8 cellular contexts compared by ENCODE assay signal in genomic region chr1:155321577-155322497, GRCh38. TPM values are rescaled to one million over a fixed set of nuclear protein-coding genes. Genes with fewer than 3 reads are reported as not detected.
DNase-seq lines count a peak whose midpoint lies in the region; ATAC-seq and TF ChIP-seq lines count a peak whose summit lies in the region.

No MANE protein-coding gene starts in this region.

- H3K27me3 ChIP-seq in adrenal gland (no peaks in the 10 kb centered on the region), layer of hippocampus (ENCODE audit: control insufficient read depth, insufficient read depth, low read length) (no peaks in the 10 kb centered on the region), thoracic aorta (replicated peaks; ENCODE audit: insufficient read depth) (no peaks in the 10 kb centered on the region)

- no peak for TF ChIP-seq POLR2A in adrenal gland (IDR thresholded peaks at IDR 0.05)

- H3K4me1 ChIP-seq in adrenal gland (replicated peaks in 1 of 2), result peaks cover 26 to 43% of the 10 kb centered on the region in 2 donors
- H3K4me1 ChIP-seq in thoracic aorta (ENCODE audit: control insufficient read depth in 1 of 2, low read depth in 2 of 2), result peaks cover 10 to 31% of the 10 kb centered on the region in 2 donors

- H3K4me3 ChIP-seq in adrenal gland, result peak overlapping the region in 1 of 4 donors; percentile 78
- peak overlapping the region; percentile 80 for H3K4me3 ChIP-seq in thoracic aorta

- TF ChIP-seq CTCF in adrenal gland (IDR thresholded peaks at IDR 0.05) (no peak), thoracic aorta (IDR thresholded peaks at IDR 0.05) (no peak)

- 56 to 58% (median 57%) methylated on average over 19 to 29 of the region's 29 CpGs for WGBS in adrenal gland, 4 donors

- DNase-seq in NCI-H82 (lab: John Stamatoyannopoulos, UW) (peak; percentile 32), NCI-H82 treated with DMSO at 0.1 percent for 48 hours (lab: John Stamatoyannopoulos, UW; ENCODE audit: unreplicated experiment) (no peak), adrenal gland (peak in 4 of 7 donors; percentile 25 to 64 (median 33)), thoracic aorta (ENCODE audit: low spot score) (no peak), cerebellar nuclear complex (lab: John Stamatoyannopoulos, UW) (no peak), GM03348 (ENCODE audit: low spot score) (no peak)

- peaks cover 0 to 8% of the 10 kb centered on the region in 2 donors for H3K36me3 ChIP-seq in adrenal gland (replicated peaks in 1 of 2)
- no peaks in the 10 kb centered on the region for H3K36me3 ChIP-seq in thoracic aorta

- no peaks in the 10 kb centered on the region for H3K9me3 ChIP-seq in adrenal gland (replicated peaks in 1 of 3)
- H3K9me3 ChIP-seq in thoracic aorta, result no peaks in the 10 kb centered on the region

- ATAC-seq in thoracic aorta (ENCODE audit: insufficient number of reproducible peaks, low FRiP score, low read depth), result no peak
- no peak for ATAC-seq in HG02798 (IDR thresholded peaks at IDR 0.05; ENCODE audit: poor library complexity, unreplicated experiment)

- intact Hi-C loops in adrenal gland (cut with DNase I), result loop anchor here (5.0 kb wide), 2 partner anchors 45 to 70 kb away; partner anchors contain the start of gene HCN3 (in 1 of the 2)

- H3K27ac ChIP-seq in adrenal gland (peak overlapping the region in 4 of 5 donors; percentile 77 to 97 (median 95)), layer of hippocampus (ENCODE audit: low read depth, low read length) (peak overlapping the region; percentile 97), thoracic aorta (peak overlapping the region; percentile 86 to 91)

RNA-seq across cellular contexts. Expression of gene RUSC1, which starts 1.1 kb away (rescaled TPM):
- total RNA-seq in adrenal gland (10 to 100 TPM; 10.8 to 64.9 (median 27.3) TPM), thoracic aorta (10 to 100 TPM; 38.7 to 61.3 TPM)
- 100 to 1,000 TPM in 1 of 3 donors, 10 to 100 TPM in 2; 15.1 to 111 (median 53.7) TPM for polyA plus RNA-seq in adrenal gland

RNA-seq across cellular contexts. Expression of gene FDPS, which starts 13.2 kb away (rescaled TPM):
- total RNA-seq in adrenal gland, result 1,000 to 10,000 TPM in 1 of 8 donors, 100 to 1,000 TPM in 7; 107 to 1,119 (median 172) TPM
- polyA plus RNA-seq in adrenal gland, result 1,000 to 10,000 TPM in 1 of 3 donors, 100 to 1,000 TPM in 2; 167 to 2,274 (median 225) TPM
- total RNA-seq in thoracic aorta, result 10 to 100 TPM; 57.8 to 68.2 TPM

RNA-seq across cellular contexts. Expression of gene PKLR, which starts 20.6 kb away (rescaled TPM):
- total RNA-seq in adrenal gland (under 1 TPM in 2 of 8 donors, not detected in 6; 0.18 to 0.34 TPM), thoracic aorta (not detected)
- polyA plus RNA-seq in adrenal gland, result under 1 TPM in 2 of 3 donors, not detected in 1; 0.10 to 0.24 TPM

RNA-seq across cellular contexts. Expression of gene HCN3, which starts 44.6 kb away (rescaled TPM):
- 1 to 10 TPM; 1.0 to 6.5 (median 3.7) TPM for total RNA-seq in adrenal gland
- 10 to 100 TPM in 1 of 3 donors, 1 to 10 TPM in 2; 3.1 to 14.5 (median 6.2) TPM for polyA plus RNA-seq in adrenal gland
- 1 to 10 TPM in 1 of 2 donors, under 1 TPM in 1; 0.92 to 1.9 TPM for total RNA-seq in thoracic aorta

RNA-seq across cellular contexts. Expression of gene CLK2, which starts 48.5 kb away (rescaled TPM):
- 10 to 100 TPM; 10.7 to 94.2 (median 54.9) TPM for total RNA-seq in adrenal gland
- polyA plus RNA-seq in adrenal gland, result 100 to 1,000 TPM in 2 of 3 donors, 10 to 100 TPM in 1; 47.1 to 162 (median 122) TPM
- 10 to 100 TPM; 26.9 to 50.7 TPM for total RNA-seq in thoracic aorta

Comparison
In these comparisons a context has a peak if more than half of its experiments do, and no peak if none do; other contexts are left out.
1. DNase-seq: peak in NCI-H82 (single experiment) and adrenal gland (4 of 7); none in NCI-H82 treated with DMSO at 0.1 percent for 48 hours (single experiment), thoracic aorta (single experiment), cerebellar nuclear complex (0 of 2) and GM03348 (single experiment).
2. Peak in every context shown above with its lines, with median percentiles within 50 percentile points of each other: H3K27ac ChIP-seq.